Comparison of ENCODE assay signal across 2 cellular contexts in genomic region chr12:102425109-102426009, GRCh38.
TF ChIP-seq lines count a peak whose summit lies in the region.

No MANE protein-coding gene starts in this region.

TF ChIP-seq in liver, 16 proteins besides CTCF, POLR2A, EP300 and RAD21 (continued from another document):
- TF ChIP-seq MAX (IDR thresholded peaks at IDR 0.05) (peak; percentile 59), HNF4G (IDR thresholded peaks at IDR 0.05) (peak; percentile 81), HNF4A (conservative IDR thresholded peaks at IDR 0.05) (peak; percentile 94), RXRA (IDR thresholded peaks at IDR 0.05) (peak; percentile 89), ZBTB33 (IDR thresholded peaks at IDR 0.05) (peak; percentile 66), FOXA2 (IDR thresholded peaks at IDR 0.05) (no peak), YY1 (IDR thresholded peaks at IDR 0.05) (peak; percentile 84), SP1 (IDR thresholded peaks at IDR 0.05) (peak; percentile 78), EGR1 (IDR thresholded peaks at IDR 0.05; ENCODE audit: low read depth in 2 of 2) (no peak), FOXA1 (IDR thresholded peaks at IDR 0.05) (peak; percentile 44), REST (IDR thresholded peaks at IDR 0.05) (peak; percentile 65)

TF ChIP-seq in HepG2, 621 proteins besides CTCF, POLR2A, EP300 and RAD21:
- no peak for TF ChIP-seq KIAA2018 (CRISPR knock-in tag; IDR thresholded peaks at IDR 0.05; ENCODE audit: borderline replicate concordance)
- no peak for TF ChIP-seq ZNF788 (CRISPR knock-in tag; IDR thresholded peaks at IDR 0.05; ENCODE audit: borderline replicate concordance)
- TF ChIP-seq PREB (CRISPR knock-in tag; IDR thresholded peaks at IDR 0.05) = no peak
- TF ChIP-seq RXRB (CRISPR knock-in tag; IDR thresholded peaks at IDR 0.05; ENCODE audit: borderline replicate concordance) = no peak
- TF ChIP-seq ZNF850 (CRISPR knock-in tag; conservative IDR thresholded peaks at IDR 0.05) = no peak
- TF ChIP-seq FOXC1 (CRISPR knock-in tag; IDR thresholded peaks at IDR 0.05; ENCODE audit: borderline replicate concordance) = no peak
